13 cellular contexts compared by ENCODE assay signal in genomic region chr21:31560479-31560878, GRCh38.
DNase-seq lines count a peak whose midpoint lies in the region; ATAC-seq and TF ChIP-seq lines count a peak whose summit lies in the region.
"Had no signal": no experiment of that assay in that cellular context is flagged by ENCODE, and none has a peak within 500 bp of the region (broad histone marks: within the 10 kb centered on the region; RNA-seq: fewer than 3 reads in every experiment).

No MANE protein-coding gene starts in this region.

- H3K36me3 Mint-ChIP-seq in T-cell: no peaks in the 10 kb centered on the region

- peak overlapping the region; percentile 92 for H3K4me2 ChIP-seq in hepatocyte

- intact Hi-C loops in cardiac septum (cut with DNase I) (no loop called here), heart left ventricle (cut with DNase I) (no loop called here), upper lobe of right lung (cut with DNase I) (no loop called here)

- H3K36me3 ChIP-seq in heart left ventricle: no peaks in the 10 kb centered on the region
- no peaks in the 10 kb centered on the region for H3K36me3 ChIP-seq in hepatocyte (replicated peaks; ENCODE audit: insufficient read depth, low read depth)
- no peaks in the 10 kb centered on the region for H3K36me3 ChIP-seq in upper lobe of right lung
- no peaks in the 10 kb centered on the region for H3K36me3 ChIP-seq in tibial nerve

- H3K9me3 ChIP-seq in heart left ventricle (no peaks in the 10 kb centered on the region), hepatocyte (ENCODE audit: low read depth) (no peaks in the 10 kb centered on the region), upper lobe of right lung (no peaks in the 10 kb centered on the region), tibial nerve (no peaks in the 10 kb centered on the region)

- H3K27me3 ChIP-seq in heart left ventricle: peaks cover 14 to 50% (median 32%) of the 10 kb centered on the region in 9 donors
- peaks cover 28% of the 10 kb centered on the region for H3K27me3 ChIP-seq in hepatocyte
- H3K27me3 ChIP-seq in upper lobe of right lung: peaks cover 43% of the 10 kb centered on the region
- peaks cover 0 to 28% of the 10 kb centered on the region in 2 donors for H3K27me3 ChIP-seq in tibial nerve

- TF ChIP-seq CTCF in heart left ventricle (IDR thresholded peaks at IDR 0.05): no peak
- TF ChIP-seq CTCF in hepatocyte (IDR thresholded peaks at IDR 0.05; ENCODE audit: poor library complexity): no peak
- TF ChIP-seq CTCF in upper lobe of right lung (IDR thresholded peaks at IDR 0.05): no peak
- TF ChIP-seq CTCF in tibial nerve (IDR thresholded peaks at IDR 0.05): no peak

- no peak for TF ChIP-seq EP300 in tibial nerve (IDR thresholded peaks at IDR 0.05)

- H3K4me3 ChIP-seq in heart left ventricle (no peak overlapping the region), hepatocyte (no peak overlapping the region), upper lobe of right lung (no peak overlapping the region), tibial nerve (no peak overlapping the region)

- H3K27ac Mint-ChIP-seq in T-cell: no peak overlapping the region

- peaks cover 4% of the 10 kb centered on the region for H3K79me2 ChIP-seq in hepatocyte
- H3K79me2 ChIP-seq: parathyroid adenoma had no signal

- WGBS in heart left ventricle, 4 donors: 80 to 88% (median 84%) methylated on average over 6 of the region's 6 CpGs
- WGBS in hepatocyte (ENCODE audit: low lambda C conversion rate, missing lambda C conversion rate): 84% methylated on average over 6 of the region's 6 CpGs
- 82 to 87% methylated on average over 6 of the region's 6 CpGs for WGBS in tibial nerve, 2 donors

- TF ChIP-seq POLR2A in heart left ventricle (IDR thresholded peaks at IDR 0.05): no peak
- no peak for TF ChIP-seq POLR2A in tibial nerve (IDR thresholded peaks at IDR 0.05)

- no peak overlapping the region for H3K27ac ChIP-seq in heart left ventricle
- H3K27ac ChIP-seq in hepatocyte: no peak overlapping the region
- no peak overlapping the region for H3K27ac ChIP-seq in upper lobe of right lung
- no peak overlapping the region for H3K27ac ChIP-seq in tibial nerve
- H3K27ac ChIP-seq: parathyroid adenoma had no signal

- H3K9me2 ChIP-seq in hepatocyte (replicated peaks; ENCODE audit: insufficient read depth): no peaks in the 10 kb centered on the region

- CTCF ChIA-PET in T-cell (lab: Charles Lee): interaction anchor here in 1 of 2 donors (0.7 to 1.5 kb wide), 3 partner anchors 19 to 461 kb away, joined by 3 to 6 read pairs (median 3); no protein-coding TSS in a partner anchor

- DNase-seq in cardiac septum (ENCODE audit: low spot score) (peak; percentile 31), heart left ventricle (no peak), T-cell (no peak), hepatocyte (ENCODE audit: low spot score) (no peak), upper lobe of right lung (peak; percentile 23), tibial nerve (ENCODE audit: low spot score in 2 of 2) (no peak), MV-4-11 (lab: John Stamatoyannopoulos, UW) (no peak)
- DNase-seq: activated CD4-positive, alpha-beta T cell treated with anti-CD3 and anti-CD28 coated beads for 1 hour; C1 segment of cervical spinal cord; effector CD8-positive, alpha-beta T cell; left ventricle myocardium superior had no signal

- H3K4me1 ChIP-seq in heart left ventricle (peaks cover 0 to 27% (median 14%) of the 10 kb centered on the region in 12 donors), hepatocyte (ENCODE audit: insufficient read depth) (peaks cover 12% of the 10 kb centered on the region), upper lobe of right lung (peaks cover 14% of the 10 kb centered on the region), tibial nerve (peaks cover 0 to 28% (median 13%) of the 10 kb centered on the region in 4 donors)
- H3K4me1 ChIP-seq: parathyroid adenoma had no signal

- H4K20me1 ChIP-seq in hepatocyte (ENCODE audit: insufficient read depth, poor library complexity, severe bottlenecking): no peaks in the 10 kb centered on the region

- H3K27me3 Mint-ChIP-seq in T-cell: peaks cover 6 to 19% of the 10 kb centered on the region in 2 donors

- POLR2A ChIA-PET in T-cell (lab: Charles Lee): interaction anchor here in 1 of 2 donors (0.5 kb wide), 1 partner anchor 71 kb away, joined by 4 read pairs; no protein-coding TSS in a partner anchor

- ATAC-seq in heart left ventricle (no peak), T-cell (replicated peaks in 1 of 4) (no peak), upper lobe of right lung (no peak), HG03457 (IDR thresholded peaks at IDR 0.05; ENCODE audit: unreplicated experiment) (no peak)
- ATAC-seq: left ventricle myocardium superior had no signal

- no peaks in the 10 kb centered on the region for H3K9me3 Mint-ChIP-seq in T-cell

- peak overlapping the region; percentile 81 to 92 (median 83) for H3K4me3 Mint-ChIP-seq in T-cell

- peaks cover 12 to 27% (median 23%) of the 10 kb centered on the region in 3 donors for H3K4me1 Mint-ChIP-seq in T-cell

- peak overlapping the region; percentile 74 for H2AFZ ChIP-seq in hepatocyte

Comparison
In these comparisons a context has a peak if more than half of its experiments do, and no peak if none do; other contexts are left out.
1. DNase-seq: peak in cardiac septum (single experiment) and upper lobe of right lung (single experiment); none in heart left ventricle (0 of 5), T-cell (0 of 34), hepatocyte (single experiment), tibial nerve (0 of 2) and MV-4-11 (single experiment).